In the genomic region with DNA sequence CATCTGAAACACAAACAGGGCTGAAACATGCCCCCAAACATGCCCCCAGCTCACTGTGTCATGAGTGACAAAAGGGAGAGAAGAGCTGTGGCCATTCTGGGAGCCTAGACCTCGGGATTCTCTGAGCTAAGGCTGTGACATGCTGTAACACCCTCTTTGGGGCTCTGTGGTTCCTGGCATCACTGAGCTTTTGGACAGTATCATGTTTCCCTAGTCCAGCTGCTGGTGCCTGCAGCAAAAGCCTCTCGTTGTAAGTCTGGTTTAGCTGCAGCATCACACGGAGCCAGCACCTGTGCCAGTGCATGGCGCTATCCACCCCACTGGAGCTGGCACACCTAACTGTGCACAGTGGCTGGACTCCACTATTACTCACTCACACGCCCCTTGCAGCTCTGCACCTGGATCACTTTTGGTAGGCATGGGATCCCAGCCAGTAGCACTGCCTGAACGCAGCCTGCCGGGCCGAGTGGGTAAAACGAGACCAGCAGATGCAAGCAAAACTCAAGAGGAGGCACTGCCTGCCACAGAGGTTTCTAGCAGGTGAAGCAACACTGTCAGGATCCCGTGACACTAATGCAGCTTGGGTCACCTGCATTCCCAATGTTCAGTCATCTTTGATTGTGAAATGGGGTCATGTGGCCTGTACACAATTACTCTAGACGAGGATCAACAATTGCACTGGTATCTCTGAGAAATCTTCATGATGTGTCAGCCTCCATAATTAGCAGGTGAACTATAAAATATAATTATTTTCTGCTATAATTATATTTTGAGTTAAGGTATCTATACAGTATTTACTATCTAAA, we compare ENCODE assay signal across 18 cellular contexts.
DNase-seq lines count a peak whose midpoint lies in the region; ATAC-seq and TF ChIP-seq lines count a peak whose summit lies in the region.
"Had no signal": no experiment of that assay in that cellular context is flagged by ENCODE, and none has a peak within 500 bp of the region (broad histone marks: within the 10 kb centered on the region; RNA-seq: fewer than 3 reads in every experiment).

No MANE protein-coding gene starts in this region.

- H3K27me3 Mint-ChIP-seq in MCF 10A (ENCODE audit: insufficient read depth, unreplicated experiment) = no peaks in the 10 kb centered on the region
- H3K27me3 Mint-ChIP-seq in H9 (ENCODE audit: low read depth) = no peaks in the 10 kb centered on the region
- H3K27me3 Mint-ChIP-seq: activated naive CD4-positive, alpha-beta T cell treated with anti-CD3 and anti-CD28 coated beads, Interleukin-2, amount 10 ng/mL, durations not matched to agents 7 days and 5 days; CD4-positive, CD25-positive, alpha-beta regulatory T cell had no signal

- no peaks in the 10 kb centered on the region for H3K23me2 ChIP-seq in H9 (ENCODE audit: insufficient read length, low read depth, low read length, poor library complexity, severe bottlenecking)

- no peak overlapping the region for H3K4ac ChIP-seq in H9 (ENCODE audit: low read depth, low read length)

- H3K9me3 Mint-ChIP-seq in MCF 10A (ENCODE audit: unreplicated experiment) = peaks cover 5% of the 10 kb centered on the region
- peaks cover 2 to 4% of the 10 kb centered on the region in 2 experiments; a peak in 3 of 5 replicates for H3K9me3 Mint-ChIP-seq in H9

- H2BK12ac ChIP-seq in H9 (ENCODE audit: insufficient read length, low read depth, low read length) = no peak overlapping the region

- H3K9ac ChIP-seq in H9 (ENCODE audit: extremely low read depth, insufficient read length, low read length) = no peak overlapping the region
- H3K9ac ChIP-seq: GM23248 had no signal

- H3K27ac ChIP-seq in breast epithelium (no peak overlapping the region), H9 (ENCODE audit: insufficient read length, low read depth, low read length) (no peak overlapping the region)
- H3K27ac ChIP-seq: GM23248, left ventricle myocardium inferior, RWPE1 had no signal

- H3K4me3 Mint-ChIP-seq in MCF 10A (ENCODE audit: unreplicated experiment) (no peak overlapping the region), H9 (no peak overlapping the region)
- H3K4me3 Mint-ChIP-seq: activated naive CD4-positive, alpha-beta T cell treated with anti-CD3 and anti-CD28 coated beads, Interleukin-2, amount 10 ng/mL, durations not matched to agents 7 days and 5 days; CD4-positive, CD25-positive, alpha-beta regulatory T cell; immature natural killer cell had no signal

- no peak overlapping the region for H2BK15ac ChIP-seq in H9 (ENCODE audit: low read depth, low read length)

- DNase-seq in MCF 10A (ENCODE audit: unreplicated experiment) (peak; percentile 16), breast epithelium (ENCODE audit: low spot score in 2 of 2) (no peak), NCI-H510A (lab: John Stamatoyannopoulos, UW) (peak; percentile 72), left kidney (ENCODE audit: low read depth, low spot score) (peak; percentile 18), H9 (no peak), COLO829 (ENCODE audit: low spot score) (no peak)
- DNase-seq: activated naive CD4-positive, alpha-beta T cell treated with anti-CD3 and anti-CD28 coated beads, Interleukin-2, amount 10 ng/mL, durations not matched to agents 7 days and 5 days; activated T-cell treated with anti-CD3 and anti-CD28 coated beads, Interleukin-2, amount 50 U/mL, for 48 hours; CD4-positive, CD25-positive, alpha-beta regulatory T cell; DMS79 treated with DMSO at 0.1 percent for 48 hours; GM23248; immature natural killer cell; left ventricle myocardium inferior; nucleus accumbens had no signal

- H3K27ac Mint-ChIP-seq in MCF 10A (ENCODE audit: low read depth, unreplicated experiment) = no peak overlapping the region
- peak overlapping the region in 1 of 3 experiments; percentile 40; a peak in 2 of 7 replicates for H3K27ac Mint-ChIP-seq in H9
- H3K27ac Mint-ChIP-seq: activated naive CD4-positive, alpha-beta T cell treated with anti-CD3 and anti-CD28 coated beads, Interleukin-2, amount 10 ng/mL, durations not matched to agents 7 days and 5 days; CD4-positive, CD25-positive, alpha-beta regulatory T cell; immature natural killer cell had no signal

- H2BK5ac ChIP-seq in H9 (ENCODE audit: insufficient read length, low read length) = no peak overlapping the region

- H3K56ac ChIP-seq in H9 (ENCODE audit: insufficient read length, low read depth, low read length) = no peak overlapping the region

- H4K5ac ChIP-seq in H9 (ENCODE audit: insufficient read length, low read depth, low read length) = no peak overlapping the region

- H3K79me1 ChIP-seq in H9 (ENCODE audit: insufficient read depth, low read depth, low read length, poor library complexity, severe bottlenecking) = no peaks in the 10 kb centered on the region

- no peak overlapping the region for H2AK5ac ChIP-seq in H9 (ENCODE audit: insufficient read length, low read length)

- H3K4me1 Mint-ChIP-seq in MCF 10A (ENCODE audit: insufficient read depth, unreplicated experiment) (no peaks in the 10 kb centered on the region), H9 (peaks cover 3 to 4% of the 10 kb centered on the region in 2 experiments)
- H3K4me1 Mint-ChIP-seq: activated naive CD4-positive, alpha-beta T cell treated with anti-CD3 and anti-CD28 coated beads, Interleukin-2, amount 10 ng/mL, durations not matched to agents 7 days and 5 days; CD4-positive, CD25-positive, alpha-beta regulatory T cell; immature natural killer cell had no signal

- H2BK20ac ChIP-seq in H9 (ENCODE audit: low read depth, low read length, poor library complexity, severe bottlenecking) = no peak overlapping the region

- H4K91ac ChIP-seq in H9 (ENCODE audit: insufficient read length, low read depth, low read length) = no peak overlapping the region

- no peaks in the 10 kb centered on the region for H4K20me1 ChIP-seq in H9 (ENCODE audit: control insufficient read depth, insufficient read depth, insufficient read length)

- no peak for TF ChIP-seq POLR2A in breast epithelium (IDR thresholded peaks at IDR 0.05)

- no peak overlapping the region for H3K23ac ChIP-seq in H9 (ENCODE audit: insufficient read length, low read depth, low read length)

- no peaks in the 10 kb centered on the region for H3K36me3 ChIP-seq in breast epithelium
- H3K36me3 ChIP-seq: left ventricle myocardium inferior had no signal

- no peaks in the 10 kb centered on the region for H3K4me1 ChIP-seq in breast epithelium
- no peaks in the 10 kb centered on the region for H3K4me1 ChIP-seq in H9 (ENCODE audit: insufficient read depth, low read length)
- H3K4me1 ChIP-seq: left ventricle myocardium inferior had no signal

- H3K36me3 Mint-ChIP-seq in MCF 10A (ENCODE audit: insufficient read depth, unreplicated experiment) (no peaks in the 10 kb centered on the region), H9 (ENCODE audit: insufficient read depth in 1 of 3, low read depth in 3 of 3) (peaks cover 0 to 4% (median 2%) of the 10 kb centered on the region in 3 experiments; a peak in 5 of 7 replicates)
- H3K36me3 Mint-ChIP-seq: activated naive CD4-positive, alpha-beta T cell treated with anti-CD3 and anti-CD28 coated beads, Interleukin-2, amount 10 ng/mL, durations not matched to agents 7 days and 5 days; CD4-positive, CD25-positive, alpha-beta regulatory T cell had no signal

- H2AFZ ChIP-seq in H9 (ENCODE audit: low read length) = no peak overlapping the region
- H2AFZ ChIP-seq: GM23248 had no signal

- no peak overlapping the region for H3K4me2 ChIP-seq in H9 (ENCODE audit: insufficient read depth, insufficient read length, low read length)

- no peak overlapping the region for H3T11ph ChIP-seq in H9 (ENCODE audit: low read length)

- H3K18ac ChIP-seq in H9 (ENCODE audit: insufficient read length, low read depth, low read length) = no peak overlapping the region

- H2BK120ac ChIP-seq in H9 (ENCODE audit: low read depth, low read length, poor library complexity, severe bottlenecking) = no peak overlapping the region

- CTCF ChIA-PET in MCF 10A (lab: Yijun Ruan, JAX) = interaction anchor here (0.6 to 1.2 kb wide), 3 partner anchors 12 to 182 kb away, joined by 3 read pairs; no protein-coding TSS in a partner anchor

- H4K8ac ChIP-seq in H9 (replicated peaks; ENCODE audit: insufficient read length, low read depth, low read length) = no peak overlapping the region

- H3K14ac ChIP-seq in H9 (ENCODE audit: insufficient read depth, low read length) = no peak overlapping the region; the same call in 1 of the 2 replicates

- intact Hi-C loops in MCF 10A (cut with micrococcal nuclease) = no loop called here
- intact Hi-C loops in breast epithelium (cut with DNase I; ENCODE audit: low total_unique reads) = no loop called here

- BruUV-seq in MCF 10A (replicated peaks; lab: Mats Ljungman, UMichigan) = no TSS peak

- WGBS in H9 (ENCODE audit: extremely low coverage, insufficient read length, low lambda C conversion rate) = no CpG with 5 or more reads among the region's 11 CpGs

- TF ChIP-seq CTCF in MCF 10A (IDR thresholded peaks at IDR 0.05; ENCODE audit: unreplicated experiment) (no peak), breast epithelium (IDR thresholded peaks at IDR 0.05) (no peak), H9 (conservative IDR thresholded peaks at IDR 0.05) (no peak)

- POLR2A ChIA-PET in MCF 10A (lab: Yijun Ruan, JAX) = no interaction called here

- no peaks in the 10 kb centered on the region for H3K79me2 ChIP-seq in H9 (ENCODE audit: insufficient read depth, low read length)

- H3K4me3 ChIP-seq in breast epithelium = no peak overlapping the region
- H3K4me3 ChIP-seq: GM23248, K562, left ventricle myocardium inferior had no signal

- H3K27me3 ChIP-seq in breast epithelium (no peaks in the 10 kb centered on the region), H9 (ENCODE audit: insufficient read depth, low read length) (no peaks in the 10 kb centered on the region)

- no peaks in the 10 kb centered on the region for H3K9me3 ChIP-seq in breast epithelium
- H3K9me3 ChIP-seq in H9 (ENCODE audit: control insufficient read depth, low read depth, low read length) = no peaks in the 10 kb centered on the region
- H3K9me3 ChIP-seq: left ventricle myocardium inferior had no signal

- ATAC-seq in HG02588 (IDR thresholded peaks at IDR 0.05; ENCODE audit: unreplicated experiment) = no peak
- ATAC-seq: activated CD4-positive, CD25-positive, alpha-beta regulatory T cell treated with anti-CD3 and anti-CD28 coated beads, Interleukin-2, amount 50 U/mL, for 24 hours; K562 had no signal

Comparison
In these comparisons a context has a peak if more than half of its experiments do, and no peak if none do; other contexts are left out.
1. DNase-seq: peak in MCF 10A (single experiment), NCI-H510A (single experiment) and left kidney (single experiment); none in breast epithelium (0 of 2), H9 (single experiment) and COLO829 (single experiment).